In the genomic region with DNA sequence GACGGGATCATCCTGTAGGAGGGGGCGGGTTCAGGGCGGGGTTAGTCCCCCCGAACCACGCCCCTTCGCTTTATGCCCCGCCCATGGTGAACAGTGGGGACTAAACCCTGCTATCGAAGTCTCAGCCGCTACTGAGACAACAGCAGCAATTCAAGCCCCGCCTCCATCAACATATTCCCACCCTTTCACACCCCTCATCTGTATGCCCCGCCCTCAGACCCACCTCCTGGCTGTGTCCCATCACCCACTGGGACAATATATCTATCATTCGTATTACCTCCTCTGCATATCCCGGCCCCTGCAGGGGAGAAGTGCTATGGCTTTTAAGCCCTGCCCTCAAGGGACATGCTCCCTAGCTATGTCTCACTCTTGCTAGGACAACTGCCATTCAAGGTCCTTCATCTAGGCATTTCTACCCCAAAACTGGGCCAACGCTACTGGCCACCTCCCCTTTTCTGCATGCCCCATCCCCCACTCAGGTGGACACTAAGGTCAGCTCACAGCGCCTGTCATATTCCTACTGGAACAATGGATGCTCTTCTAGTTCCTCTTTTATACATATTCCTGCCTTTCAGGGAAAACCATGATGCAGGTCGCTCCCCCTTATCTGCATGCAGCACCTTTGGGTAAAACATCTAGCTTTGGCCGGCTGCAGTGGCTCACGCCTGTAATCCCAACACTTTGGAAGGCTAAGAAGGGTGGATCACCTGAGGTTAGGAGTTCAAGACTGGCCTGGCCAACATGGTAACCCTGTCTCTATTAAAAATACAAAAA, we compare ENCODE assay signal across 1 cellular context.
TF ChIP-seq lines count a peak whose summit lies in the region.

No MANE protein-coding gene starts in this region.

TF ChIP-seq in GM23338, 12 proteins besides CTCF, POLR2A, EP300 and RAD21:
- TF ChIP-seq EZH2 (IDR thresholded peaks at IDR 0.05; ENCODE audit: low read depth, unreplicated experiment) (no peak), CREB1 (CRISPR knock-in tag; IDR thresholded peaks at IDR 0.05; ENCODE audit: low read depth) (no peak), ZNF114 (CRISPR knock-in tag; IDR thresholded peaks at IDR 0.05) (no peak), STAT1 (IDR thresholded peaks at IDR 0.05; ENCODE audit: unreplicated experiment) (no peak), POLR2AphosphoS5 (IDR thresholded peaks at IDR 0.05; ENCODE audit: low read depth) (no peak), NANOG (IDR thresholded peaks at IDR 0.05; ENCODE audit: borderline replicate concordance) (no peak), ZNF331 (CRISPR knock-in tag; IDR thresholded peaks at IDR 0.05; ENCODE audit: low read depth) (no peak), JUNB (IDR thresholded peaks at IDR 0.05; ENCODE audit: unreplicated experiment) (no peak), EZH2phosphoT487 (IDR thresholded peaks at IDR 0.05; ENCODE audit: unreplicated experiment) (no peak)
- TF ChIP-seq, protein P1, sequence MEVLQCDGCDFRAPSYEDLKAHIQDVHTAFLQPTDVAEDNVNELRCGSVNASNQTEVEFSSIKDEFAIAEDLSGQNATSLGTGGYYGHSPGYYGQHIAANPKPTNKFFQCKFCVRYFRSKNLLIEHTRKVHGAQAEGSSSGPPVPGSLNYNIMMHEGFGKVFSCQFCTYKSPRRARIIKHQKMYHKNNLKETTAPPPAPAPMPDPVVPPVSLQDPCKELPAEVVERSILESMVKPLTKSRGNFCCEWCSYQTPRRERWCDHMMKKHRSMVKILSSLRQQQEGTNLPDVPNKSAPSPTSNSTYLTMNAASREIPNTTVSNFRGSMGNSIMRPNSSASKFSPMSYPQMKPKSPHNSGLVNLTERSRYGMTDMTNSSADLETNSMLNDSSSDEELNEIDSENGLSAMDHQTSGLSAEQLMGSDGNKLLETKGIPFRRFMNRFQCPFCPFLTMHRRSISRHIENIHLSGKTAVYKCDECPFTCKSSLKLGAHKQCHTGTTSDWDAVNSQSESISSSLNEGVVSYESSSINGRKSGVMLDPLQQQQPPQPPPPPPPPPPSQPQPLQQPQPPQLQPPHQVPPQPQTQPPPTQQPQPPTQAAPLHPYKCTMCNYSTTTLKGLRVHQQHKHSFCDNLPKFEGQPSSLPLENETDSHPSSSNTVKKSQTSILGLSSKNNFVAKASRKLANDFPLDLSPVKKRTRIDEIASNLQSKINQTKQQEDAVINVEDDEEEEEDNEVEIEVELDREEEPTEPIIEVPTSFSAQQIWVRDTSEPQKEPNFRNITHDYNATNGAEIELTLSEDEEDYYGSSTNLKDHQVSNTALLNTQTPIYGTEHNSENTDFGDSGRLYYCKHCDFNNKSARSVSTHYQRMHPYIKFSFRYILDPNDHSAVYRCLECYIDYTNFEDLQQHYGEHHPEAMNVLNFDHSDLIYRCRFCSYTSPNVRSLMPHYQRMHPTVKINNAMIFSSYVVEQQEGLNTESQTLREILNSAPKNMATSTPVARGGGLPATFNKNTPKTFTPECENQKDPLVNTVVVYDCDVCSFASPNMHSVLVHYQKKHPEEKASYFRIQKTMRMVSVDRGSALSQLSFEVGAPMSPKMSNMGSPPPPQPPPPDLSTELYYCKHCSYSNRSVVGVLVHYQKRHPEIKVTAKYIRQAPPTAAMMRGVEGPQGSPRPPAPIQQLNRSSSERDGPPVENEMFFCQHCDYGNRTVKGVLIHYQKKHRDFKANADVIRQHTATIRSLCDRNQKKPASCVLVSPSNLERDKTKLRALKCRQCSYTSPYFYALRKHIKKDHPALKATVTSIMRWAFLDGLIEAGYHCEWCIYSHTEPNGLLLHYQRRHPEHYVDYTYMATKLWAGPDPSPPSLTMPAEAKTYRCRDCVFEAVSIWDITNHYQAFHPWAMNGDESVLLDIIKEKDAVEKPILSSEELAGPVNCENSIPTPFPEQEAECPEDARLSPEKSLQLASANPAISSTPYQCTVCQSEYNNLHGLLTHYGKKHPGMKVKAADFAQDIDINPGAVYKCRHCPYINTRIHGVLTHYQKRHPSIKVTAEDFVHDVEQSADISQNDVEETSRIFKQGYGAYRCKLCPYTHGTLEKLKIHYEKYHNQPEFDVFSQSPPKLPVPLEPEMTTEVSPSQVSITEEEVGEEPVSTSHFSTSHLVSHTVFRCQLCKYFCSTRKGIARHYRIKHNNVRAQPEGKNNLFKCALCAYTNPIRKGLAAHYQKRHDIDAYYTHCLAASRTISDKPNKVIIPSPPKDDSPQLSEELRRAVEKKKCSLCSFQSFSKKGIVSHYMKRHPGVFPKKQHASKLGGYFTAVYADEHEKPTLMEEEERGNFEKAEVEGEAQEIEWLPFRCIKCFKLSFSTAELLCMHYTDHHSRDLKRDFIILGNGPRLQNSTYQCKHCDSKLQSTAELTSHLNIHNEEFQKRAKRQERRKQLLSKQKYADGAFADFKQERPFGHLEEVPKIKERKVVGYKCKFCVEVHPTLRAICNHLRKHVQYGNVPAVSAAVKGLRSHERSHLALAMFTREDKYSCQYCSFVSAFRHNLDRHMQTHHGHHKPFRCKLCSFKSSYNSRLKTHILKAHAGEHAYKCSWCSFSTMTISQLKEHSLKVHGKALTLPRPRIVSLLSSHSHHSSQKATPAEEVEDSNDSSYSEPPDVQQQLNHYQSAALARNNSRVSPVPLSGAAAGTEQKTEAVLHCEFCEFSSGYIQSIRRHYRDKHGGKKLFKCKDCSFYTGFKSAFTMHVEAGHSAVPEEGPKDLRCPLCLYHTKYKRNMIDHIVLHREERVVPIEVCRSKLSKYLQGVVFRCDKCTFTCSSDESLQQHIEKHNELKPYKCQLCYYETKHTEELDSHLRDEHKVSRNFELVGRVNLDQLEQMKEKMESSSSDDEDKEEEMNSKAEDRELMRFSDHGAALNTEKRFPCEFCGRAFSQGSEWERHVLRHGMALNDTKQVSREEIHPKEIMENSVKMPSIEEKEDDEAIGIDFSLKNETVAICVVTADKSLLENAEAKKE (CRISPR knock-in tag; IDR thresholded peaks at IDR 0.05), result no peak
- TF ChIP-seq, protein P2, sequence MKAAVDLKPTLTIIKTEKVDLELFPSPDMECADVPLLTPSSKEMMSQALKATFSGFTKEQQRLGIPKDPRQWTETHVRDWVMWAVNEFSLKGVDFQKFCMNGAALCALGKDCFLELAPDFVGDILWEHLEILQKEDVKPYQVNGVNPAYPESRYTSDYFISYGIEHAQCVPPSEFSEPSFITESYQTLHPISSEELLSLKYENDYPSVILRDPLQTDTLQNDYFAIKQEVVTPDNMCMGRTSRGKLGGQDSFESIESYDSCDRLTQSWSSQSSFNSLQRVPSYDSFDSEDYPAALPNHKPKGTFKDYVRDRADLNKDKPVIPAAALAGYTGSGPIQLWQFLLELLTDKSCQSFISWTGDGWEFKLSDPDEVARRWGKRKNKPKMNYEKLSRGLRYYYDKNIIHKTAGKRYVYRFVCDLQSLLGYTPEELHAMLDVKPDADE (IDR thresholded peaks at IDR 0.05), result no peak
- TF ChIP-seq, protein P3, sequence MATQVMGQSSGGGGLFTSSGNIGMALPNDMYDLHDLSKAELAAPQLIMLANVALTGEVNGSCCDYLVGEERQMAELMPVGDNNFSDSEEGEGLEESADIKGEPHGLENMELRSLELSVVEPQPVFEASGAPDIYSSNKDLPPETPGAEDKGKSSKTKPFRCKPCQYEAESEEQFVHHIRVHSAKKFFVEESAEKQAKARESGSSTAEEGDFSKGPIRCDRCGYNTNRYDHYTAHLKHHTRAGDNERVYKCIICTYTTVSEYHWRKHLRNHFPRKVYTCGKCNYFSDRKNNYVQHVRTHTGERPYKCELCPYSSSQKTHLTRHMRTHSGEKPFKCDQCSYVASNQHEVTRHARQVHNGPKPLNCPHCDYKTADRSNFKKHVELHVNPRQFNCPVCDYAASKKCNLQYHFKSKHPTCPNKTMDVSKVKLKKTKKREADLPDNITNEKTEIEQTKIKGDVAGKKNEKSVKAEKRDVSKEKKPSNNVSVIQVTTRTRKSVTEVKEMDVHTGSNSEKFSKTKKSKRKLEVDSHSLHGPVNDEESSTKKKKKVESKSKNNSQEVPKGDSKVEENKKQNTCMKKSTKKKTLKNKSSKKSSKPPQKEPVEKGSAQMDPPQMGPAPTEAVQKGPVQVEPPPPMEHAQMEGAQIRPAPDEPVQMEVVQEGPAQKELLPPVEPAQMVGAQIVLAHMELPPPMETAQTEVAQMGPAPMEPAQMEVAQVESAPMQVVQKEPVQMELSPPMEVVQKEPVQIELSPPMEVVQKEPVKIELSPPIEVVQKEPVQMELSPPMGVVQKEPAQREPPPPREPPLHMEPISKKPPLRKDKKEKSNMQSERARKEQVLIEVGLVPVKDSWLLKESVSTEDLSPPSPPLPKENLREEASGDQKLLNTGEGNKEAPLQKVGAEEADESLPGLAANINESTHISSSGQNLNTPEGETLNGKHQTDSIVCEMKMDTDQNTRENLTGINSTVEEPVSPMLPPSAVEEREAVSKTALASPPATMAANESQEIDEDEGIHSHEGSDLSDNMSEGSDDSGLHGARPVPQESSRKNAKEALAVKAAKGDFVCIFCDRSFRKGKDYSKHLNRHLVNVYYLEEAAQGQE (IDR thresholded peaks at IDR 0.05; ENCODE audit: unreplicated experiment), result no peak
